18 cellular contexts compared by ENCODE assay signal in the genomic region with DNA sequence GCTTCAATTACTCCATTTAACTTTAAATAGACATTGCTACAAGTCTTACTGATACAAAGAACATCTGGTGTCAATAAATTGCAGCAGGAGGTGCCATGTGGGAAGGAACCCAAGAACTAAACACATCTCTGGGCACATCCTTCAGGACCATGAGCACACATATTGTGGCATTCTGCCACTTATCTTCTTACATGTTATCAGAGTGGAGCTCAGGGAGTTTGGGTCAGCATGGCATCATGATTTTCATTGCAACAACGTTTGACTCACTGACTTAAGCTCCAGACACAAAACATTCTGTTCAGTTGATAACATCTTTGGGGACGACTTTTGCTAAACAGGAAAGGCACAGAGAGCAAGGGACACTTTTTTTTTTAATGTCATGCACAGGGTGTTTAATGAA.
DNase-seq lines count a peak whose midpoint lies in the region; ATAC-seq, FAIRE-seq and TF ChIP-seq lines count a peak whose summit lies in the region.
"Had no signal": no experiment of that assay in that cellular context is flagged by ENCODE, and none has a peak within 500 bp of the region (broad histone marks: within the 10 kb centered on the region; RNA-seq: fewer than 3 reads in every experiment).

No MANE protein-coding gene starts in this region.

- H3K36me3 ChIP-seq in bronchial epithelial cell (ENCODE audit: control insufficient read depth, insufficient read depth, low read length) (no peaks in the 10 kb centered on the region), mesodermal cell (ENCODE audit: control insufficient read depth, insufficient read depth, low read length) (no peaks in the 10 kb centered on the region), MM.1S (replicated peaks; ENCODE audit: insufficient read depth, low read length) (no peaks in the 10 kb centered on the region), colonic mucosa (no peaks in the 10 kb centered on the region)
- H3K36me3 ChIP-seq: SJCRH30, upper lobe of right lung had no signal

- no peak for ATAC-seq in left colon
- ATAC-seq: activated T-cell treated with anti-CD3 and anti-CD28 coated beads, Interleukin-2, amount 50 U/mL, for 72 hours; stimulated activated effector memory CD8-positive, alpha-beta T cell treated with anti-CD3 and anti-CD28 coated beads, Interleukin-12 subunit alpha, Interleukin-12 subunit beta, amount 100 ng/mL, for 72 hours; upper lobe of right lung had no signal

- intact Hi-C loops in colonic mucosa (cut with DNase I) (no loop called here), left colon (cut with DNase I, micrococcal nuclease) (no loop called here)

- peak; percentile 52 for FAIRE-seq in bronchial epithelial cell (lab: Jason Lieb, UNC)
- FAIRE-seq: kidney had no signal

- H3K4me1 Mint-ChIP-seq in HFFc6 (ENCODE audit: low read depth) (peaks cover 53% of the 10 kb centered on the region), glutamatergic neuron (ENCODE audit: low read depth, unreplicated experiment) (peaks cover 16% of the 10 kb centered on the region)
- H3K4me1 Mint-ChIP-seq: stimulated activated effector memory CD8-positive, alpha-beta T cell treated with anti-CD3 and anti-CD28 coated beads, Interleukin-12 subunit alpha, Interleukin-12 subunit beta, amount 100 ng/mL, for 72 hours had no signal

- H3K4me3 Mint-ChIP-seq in HFFc6 (peak overlapping the region; percentile 61), glutamatergic neuron (ENCODE audit: unreplicated experiment) (no peak overlapping the region)
- H3K4me3 Mint-ChIP-seq: activated T-cell treated with anti-CD3 and anti-CD28 coated beads, Interleukin-2, amount 50 U/mL, for 72 hours; stimulated activated effector memory CD8-positive, alpha-beta T cell treated with anti-CD3 and anti-CD28 coated beads, Interleukin-12 subunit alpha, Interleukin-12 subunit beta, amount 100 ng/mL, for 72 hours had no signal

- no peak overlapping the region for H2AFZ ChIP-seq in MM.1S (ENCODE audit: low read length)

- H3K27ac Mint-ChIP-seq in HFFc6 (peak overlapping the region; percentile 74), glutamatergic neuron (ENCODE audit: unreplicated experiment) (no peak overlapping the region)
- H3K27ac Mint-ChIP-seq: activated T-cell treated with anti-CD3 and anti-CD28 coated beads, Interleukin-2, amount 50 U/mL, for 72 hours; stimulated activated effector memory CD8-positive, alpha-beta T cell treated with anti-CD3 and anti-CD28 coated beads, Interleukin-12 subunit alpha, Interleukin-12 subunit beta, amount 100 ng/mL, for 72 hours had no signal

- WGBS in mesodermal cell (ENCODE audit: insufficient coverage in 2 of 2), 2 experiments, result no CpG with 5 or more reads among the region's 2 CpGs

- no peaks in the 10 kb centered on the region for H3F3A ChIP-seq in MM.1S (ENCODE audit: insufficient read depth, low read length)

- H3K9me3 ChIP-seq in mesodermal cell (ENCODE audit: control insufficient read depth, low read length) (peaks cover 3% of the 10 kb centered on the region), MM.1S (replicated peaks; ENCODE audit: insufficient read depth, low read length) (no peaks in the 10 kb centered on the region), colonic mucosa (no peaks in the 10 kb centered on the region)
- H3K9me3 ChIP-seq: SJCRH30, upper lobe of right lung had no signal

- H3K9ac ChIP-seq in MM.1S (ENCODE audit: low read length) (no peak overlapping the region), colonic mucosa (ENCODE audit: low read depth in 2 of 2, low read length in 2 of 2) (no peak overlapping the region)

- DNase-seq in AG08395 (ENCODE audit: low spot score) (peak; percentile 38), HFFc6 (peak; percentile 55), bronchial epithelial cell (ENCODE audit: low read depth) (peak; percentile 44), MM.1S (no peak), glutamatergic neuron (no peak), colonic mucosa (no peak), left colon (no peak)
- DNase-seq: activated T-cell treated with anti-CD3 and anti-CD28 coated beads, Interleukin-2, amount 50 U/mL, for 72 hours; AML-193; amniotic stem cell; Karpas-422; kidney; NCI-H146; SJCRH30; upper lobe of right lung had no signal

- TF ChIP-seq CTCF in HFFc6 (IDR thresholded peaks at IDR 0.05) (no peak), bronchial epithelial cell (IDR thresholded peaks at IDR 0.05; ENCODE audit: insufficient read depth, low read length, severe bottlenecking) (no peak), MM.1S (IDR thresholded peaks at IDR 0.05; ENCODE audit: low read length) (no peak), glutamatergic neuron (IDR thresholded peaks at IDR 0.05; ENCODE audit: partially characterized antibody, unreplicated experiment) (no peak), colonic mucosa (IDR thresholded peaks at IDR 0.05) (no peak)

- H3K4me3 ChIP-seq in bronchial epithelial cell (ENCODE audit: low read depth, low read length), result no peak overlapping the region
- no peak overlapping the region for H3K4me3 ChIP-seq in mesodermal cell (ENCODE audit: extremely low read depth, insufficient read depth, low read length, poor library complexity, severe bottlenecking)
- no peak overlapping the region for H3K4me3 ChIP-seq in MM.1S (ENCODE audit: low read length)
- H3K4me3 ChIP-seq in colonic mucosa, result no peak overlapping the region
- H3K4me3 ChIP-seq: SJCRH30, skin epidermis, upper lobe of right lung had no signal

- H3K9me3 Mint-ChIP-seq in HFFc6 (peaks cover 13% of the 10 kb centered on the region), glutamatergic neuron (ENCODE audit: unreplicated experiment) (no peaks in the 10 kb centered on the region)

- peaks cover 22% of the 10 kb centered on the region for H3K36me3 Mint-ChIP-seq in HFFc6 (ENCODE audit: low read depth)
- H3K36me3 Mint-ChIP-seq in glutamatergic neuron (ENCODE audit: unreplicated experiment), result no peaks in the 10 kb centered on the region
- H3K36me3 Mint-ChIP-seq: stimulated activated effector memory CD8-positive, alpha-beta T cell treated with anti-CD3 and anti-CD28 coated beads, Interleukin-12 subunit alpha, Interleukin-12 subunit beta, amount 100 ng/mL, for 72 hours had no signal

- peaks cover 31% of the 10 kb centered on the region for H3K4me1 ChIP-seq in mesodermal cell (ENCODE audit: control insufficient read depth, insufficient read depth, low read length, poor library complexity, severe bottlenecking)
- no peaks in the 10 kb centered on the region for H3K4me1 ChIP-seq in MM.1S (ENCODE audit: low read length)
- H3K4me1 ChIP-seq in colonic mucosa, result no peaks in the 10 kb centered on the region
- H3K4me1 ChIP-seq: upper lobe of right lung had no signal

- H3K27me3 ChIP-seq in bronchial epithelial cell (ENCODE audit: control insufficient read depth, insufficient read depth, low read length) (no peaks in the 10 kb centered on the region), MM.1S (replicated peaks; ENCODE audit: insufficient read depth, low read length) (no peaks in the 10 kb centered on the region), colonic mucosa (no peaks in the 10 kb centered on the region)
- H3K27me3 ChIP-seq: SJCRH30, upper lobe of right lung had no signal

- H3K9me2 ChIP-seq in MM.1S (replicated peaks; ENCODE audit: insufficient read depth, low read length), result no peaks in the 10 kb centered on the region

- H3K27ac ChIP-seq in mesodermal cell (ENCODE audit: low read depth, low read length, severe bottlenecking) (peak overlapping the region; percentile 86), MM.1S (ENCODE audit: low read length) (no peak overlapping the region), colonic mucosa (no peak overlapping the region)
- H3K27ac ChIP-seq: SJCRH30, upper lobe of right lung had no signal

- no peaks in the 10 kb centered on the region for H4K20me1 ChIP-seq in MM.1S (ENCODE audit: insufficient read depth, low read length)

- H3K27me3 Mint-ChIP-seq in HFFc6 (ENCODE audit: insufficient read depth) (peaks cover 2% of the 10 kb centered on the region; the same call in 1 of the 2 replicates), glutamatergic neuron (ENCODE audit: unreplicated experiment) (peaks cover 2% of the 10 kb centered on the region)

- no peaks in the 10 kb centered on the region for H3K79me2 ChIP-seq in MM.1S (ENCODE audit: low read length)

- H3K4me2 ChIP-seq in MM.1S (ENCODE audit: low read depth, low read length), result no peak overlapping the region

Comparison
In these comparisons a context has a peak if more than half of its experiments do, and no peak if none do; other contexts are left out.
1. DNase-seq: peak in AG08395 (single experiment), HFFc6 (single experiment) and bronchial epithelial cell (single experiment); none in MM.1S (single experiment), glutamatergic neuron (single experiment), colonic mucosa (single experiment) and left colon (0 of 2).